In genomic region chr4:184649971-184650855, GRCh38 we compare ENCODE assay signal across 8 cellular contexts. TPM values are rescaled to one million over a fixed set of nuclear protein-coding genes. Genes with fewer than 3 reads are reported as not detected.
DNase-seq lines count a peak whose midpoint lies in the region; ATAC-seq and TF ChIP-seq lines count a peak whose summit lies in the region.

No MANE protein-coding gene starts in this region.

- no peak for TF ChIP-seq POLR2A in uterus (IDR thresholded peaks at IDR 0.05)

- peaks cover 0 to 8% of the 10 kb centered on the region in 2 donors for H3K4me1 ChIP-seq in uterus

- peak overlapping the region; percentile 91 to 92 for H3K27ac ChIP-seq in uterus

- peak overlapping the region; percentile 87 for H3K4me3 Mint-ChIP-seq in dendritic cell treated with granulocyte-macrophage colony-stimulating factor and Interleukin-4, amounts not matched to agents 40 ng/mL and 50 ng/mL, for 4 days

- intact Hi-C loops in dendritic cell treated with granulocyte-macrophage colony-stimulating factor and Interleukin-4, amounts not matched to agents 40 ng/mL and 50 ng/mL, for 4 days (cut with micrococcal nuclease), result loop anchor here (1.0 to 5.0 kb wide), 5 partner anchors 15 to 383 kb away; partner anchors contain the start of genes CENPU and IRF2
- intact Hi-C loops in uterus (cut with DNase I; ENCODE audit: low total_unique reads), result no loop called here

- H3K4me3 ChIP-seq in GM12875 (ENCODE audit: low read depth, low read length) (peak overlapping the region; percentile 83), uterus (peak overlapping the region; percentile 64 to 70)

- H3K9me3 Mint-ChIP-seq in dendritic cell treated with granulocyte-macrophage colony-stimulating factor and Interleukin-4, amounts not matched to agents 40 ng/mL and 50 ng/mL, for 4 days, result no peaks in the 10 kb centered on the region

- peaks cover 43% of the 10 kb centered on the region for H3K36me3 Mint-ChIP-seq in dendritic cell treated with granulocyte-macrophage colony-stimulating factor and Interleukin-4, amounts not matched to agents 40 ng/mL and 50 ng/mL, for 4 days (ENCODE audit: low read depth)

- TF ChIP-seq CTCF in GM12875 (IDR thresholded peaks at IDR 0.05; ENCODE audit: borderline replicate concordance, insufficient read depth, low read depth, low read length), result no peak
- no peak for TF ChIP-seq CTCF in uterus (IDR thresholded peaks at IDR 0.05)

- ATAC-seq in HG03025 (IDR thresholded peaks at IDR 0.05; ENCODE audit: low FRiP score, unreplicated experiment), result peak; percentile 21

- peaks cover 40% of the 10 kb centered on the region for H3K4me1 Mint-ChIP-seq in dendritic cell treated with granulocyte-macrophage colony-stimulating factor and Interleukin-4, amounts not matched to agents 40 ng/mL and 50 ng/mL, for 4 days (ENCODE audit: low read depth)

- no peaks in the 10 kb centered on the region for H3K9me3 ChIP-seq in uterus

- H3K27me3 ChIP-seq in uterus, result no peaks in the 10 kb centered on the region

- peak; percentile 38 for DNase-seq in AG20443 (ENCODE audit: low spot score)
- DNase-seq in RPMI8226, result peak; percentile 29
- peak; percentile 68 for DNase-seq in midbrain (lab: John Stamatoyannopoulos, UW)
- DNase-seq in uterus, result no peak
- DNase-seq in occipital lobe (lab: John Stamatoyannopoulos, UW), result no peak

- no peaks in the 10 kb centered on the region for H3K27me3 Mint-ChIP-seq in dendritic cell treated with granulocyte-macrophage colony-stimulating factor and Interleukin-4, amounts not matched to agents 40 ng/mL and 50 ng/mL, for 4 days

- H3K36me3 ChIP-seq in uterus, result no peaks in the 10 kb centered on the region

- peak overlapping the region; percentile 90 for H3K27ac Mint-ChIP-seq in dendritic cell treated with granulocyte-macrophage colony-stimulating factor and Interleukin-4, amounts not matched to agents 40 ng/mL and 50 ng/mL, for 4 days

RNA-seq across cellular contexts. Expression of gene PRIMPOL, which starts 0.7 kb away (rescaled TPM):
- total RNA-seq in uterus (10 to 100 TPM; 25.1 to 43.5 (median 34.1) TPM), occipital lobe (43.8 TPM)

RNA-seq across cellular contexts. Expression of gene CASP3, which starts 1.0 kb away (rescaled TPM):
- total RNA-seq in uterus, result 10 to 100 TPM; 10.6 to 47.0 (median 17.6) TPM
- 60.5 TPM for total RNA-seq in occipital lobe

Comparison
In these comparisons a context has a peak if more than half of its experiments do, and no peak if none do; other contexts are left out.
1. DNase-seq: peak in AG20443 (single experiment), RPMI8226 (single experiment) and midbrain (single experiment); none in uterus (0 of 2) and occipital lobe (single experiment).